1 cellular context compared by ENCODE assay signal in genomic region chr1:151005729-151006330, GRCh38.
TF ChIP-seq lines count a peak whose summit lies in the region.

No MANE protein-coding gene starts in this region.

TF ChIP-seq in HepG2, 621 proteins besides CTCF, POLR2A, EP300 and RAD21:
- TF ChIP-seq SAP130 (CRISPR knock-in tag; IDR thresholded peaks at IDR 0.05; ENCODE audit: low read depth) (peak; percentile 1; the same call in 1 of the 2 replicates), TEAD2 (CRISPR knock-in tag; IDR thresholded peaks at IDR 0.05) (no peak), MIER3 (CRISPR knock-in tag; IDR thresholded peaks at IDR 0.05; ENCODE audit: borderline replicate concordance) (no peak), KAT8 (CRISPR knock-in tag; IDR thresholded peaks at IDR 0.05) (no peak), ZNF878 (CRISPR knock-in tag; IDR thresholded peaks at IDR 0.05) (0 out of 2 replicates have a peak, but pooled peaks have one; percentile 18), ZSCAN31 (CRISPR knock-in tag; IDR thresholded peaks at IDR 0.05; ENCODE audit: low read depth) (no peak), KLF13 (CRISPR knock-in tag; IDR thresholded peaks at IDR 0.05) (no peak), EED (CRISPR knock-in tag; IDR thresholded peaks at IDR 0.05) (no peak), ZNF574 (CRISPR knock-in tag; IDR thresholded peaks at IDR 0.05) (no peak), ZEB1 (IDR thresholded peaks at IDR 0.05; ENCODE audit: insufficient replicate concordance, low read depth) (peak; percentile 27), ZNF501 (CRISPR knock-in tag; IDR thresholded peaks at IDR 0.05) (no peak), DNMT3B (CRISPR knock-in tag; conservative IDR thresholded peaks at IDR 0.05) (0 out of 2 replicates have a peak, but pooled peaks have one; percentile 28), SPEN (CRISPR knock-in tag; IDR thresholded peaks at IDR 0.05; ENCODE audit: low read depth) (peak; percentile 10; the same call in 1 of the 2 replicates), ZNF839 (CRISPR knock-in tag; IDR thresholded peaks at IDR 0.05; ENCODE audit: borderline replicate concordance) (no peak), NFIB (CRISPR knock-in tag; IDR thresholded peaks at IDR 0.05; ENCODE audit: borderline replicate concordance) (no peak)
- TF ChIP-seq, protein P1, sequence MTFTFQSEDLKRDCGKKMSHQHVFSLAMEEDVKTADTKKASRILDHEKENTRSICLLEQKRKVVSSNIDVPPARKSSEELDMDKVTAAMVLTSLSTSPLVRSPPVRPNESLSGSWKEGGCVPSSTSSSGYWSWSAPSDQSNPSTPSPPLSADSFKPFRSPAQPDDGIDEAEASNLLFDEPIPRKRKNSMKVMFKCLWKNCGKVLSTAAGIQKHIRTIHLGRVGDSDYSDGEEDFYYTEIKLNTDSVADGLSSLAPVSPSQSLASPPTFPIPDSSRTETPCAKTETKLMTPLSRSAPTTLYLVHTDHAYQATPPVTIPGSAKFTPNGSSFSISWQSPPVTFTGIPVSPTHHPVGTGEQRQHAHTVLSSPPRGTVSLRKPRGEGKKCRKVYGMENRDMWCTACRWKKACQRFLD (CRISPR knock-in tag; IDR thresholded peaks at IDR 0.05; ENCODE audit: borderline replicate concordance): no peak
